ENCODE assay signal across 10 cellular contexts in genomic region chr13:79386125-79386822, GRCh38. TPM values are rescaled to one million over a fixed set of nuclear protein-coding genes. Genes with fewer than 3 reads are reported as not detected.
DNase-seq lines count a peak whose midpoint lies in the region; ATAC-seq and TF ChIP-seq lines count a peak whose summit lies in the region.
"Had no signal": no experiment of that assay in that cellular context is flagged by ENCODE, and none has a peak within 500 bp of the region (broad histone marks: within the 10 kb centered on the region; RNA-seq: fewer than 3 reads in every experiment).

No MANE protein-coding gene starts in this region.

- no peak for TF ChIP-seq POLR2A in vagina (IDR thresholded peaks at IDR 0.05)

- H3K36me3 ChIP-seq in SU-DHL-6 (ENCODE audit: low read length) = peaks cover 12% of the 10 kb centered on the region; the same call in 1 of the 2 replicates
- H3K36me3 ChIP-seq in H7 (replicated peaks; ENCODE audit: control insufficient read depth, insufficient read depth, low read length) = no peaks in the 10 kb centered on the region
- no peaks in the 10 kb centered on the region for H3K36me3 ChIP-seq in vagina

- H3K9me3 ChIP-seq in SU-DHL-6 (ENCODE audit: insufficient read depth, low read length) = no peaks in the 10 kb centered on the region
- H3K9me3 ChIP-seq in vagina = no peaks in the 10 kb centered on the region

- no peaks in the 10 kb centered on the region for H3K9me2 ChIP-seq in SU-DHL-6 (replicated peaks; ENCODE audit: insufficient read depth, low read length)

- peak overlapping the region; percentile 23 for H3K4me2 ChIP-seq in SU-DHL-6 (ENCODE audit: low read depth, low read length, poor library complexity, severe bottlenecking)
- H3K4me2 ChIP-seq: neural progenitor cell had no signal

- ATAC-seq in HG02884 (IDR thresholded peaks at IDR 0.05; ENCODE audit: unreplicated experiment) = peak; percentile 7

- no peak overlapping the region for H3K9ac ChIP-seq in SU-DHL-6 (ENCODE audit: low read length)
- H3K9ac ChIP-seq: BLaER1 treated with 17β-estradiol and CSF1 and Interleukin-3, amounts not matched to agents 10 nM and 100 nM; neural progenitor cell had no signal

- H3K9me3 Mint-ChIP-seq in stimulated activated naive CD8-positive, alpha-beta T cell treated with anti-CD3 and anti-CD28 coated beads, Interleukin-15, Interleukin-2, amounts not matched to agents 100 ng/mL and 50 ng/mL, for 24 hours = no peaks in the 10 kb centered on the region

- peak overlapping the region; percentile 81 for H3K27ac Mint-ChIP-seq in stimulated activated naive CD8-positive, alpha-beta T cell treated with anti-CD3 and anti-CD28 coated beads, Interleukin-15, Interleukin-2, amounts not matched to agents 100 ng/mL and 50 ng/mL, for 24 hours
- H3K27ac Mint-ChIP-seq: neural progenitor cell had no signal

- no peaks in the 10 kb centered on the region for H3K4me1 ChIP-seq in vagina
- H3K4me1 ChIP-seq: neural progenitor cell had no signal

- H2AFZ ChIP-seq in SU-DHL-6 (ENCODE audit: low read depth, low read length, severe bottlenecking) = no peak overlapping the region
- H2AFZ ChIP-seq: neural progenitor cell had no signal

- no peak overlapping the region for H3K4me3 ChIP-seq in SU-DHL-6 (ENCODE audit: insufficient read depth, low read length, poor library complexity, severe bottlenecking)
- no peak overlapping the region for H3K4me3 ChIP-seq in H7 (ENCODE audit: insufficient read depth, low read depth, low read length)
- H3K4me3 ChIP-seq in vagina = no peak overlapping the region
- H3K4me3 ChIP-seq: BLaER1 treated with 17β-estradiol and CSF1 and Interleukin-3, amounts not matched to agents 10 nM and 100 nM; neural progenitor cell had no signal

- H3K27me3 ChIP-seq in SU-DHL-6 (ENCODE audit: low read length) (no peaks in the 10 kb centered on the region), H7 (ENCODE audit: control insufficient read depth, insufficient read depth, low read length) (no peaks in the 10 kb centered on the region), vagina (no peaks in the 10 kb centered on the region)
- H3K27me3 ChIP-seq: BLaER1 treated with 17β-estradiol and CSF1 and Interleukin-3, amounts not matched to agents 10 nM and 100 nM; neural progenitor cell had no signal

- intact Hi-C loops in vagina (cut with DNase I) = no loop called here

- peaks cover 18% of the 10 kb centered on the region; the same call in 1 of the 2 replicates for H3F3A ChIP-seq in SU-DHL-6 (ENCODE audit: insufficient read depth)

- DNase-seq in stimulated activated CD4-positive, alpha-beta T cell treated with anti-CD3 and anti-CD28 coated beads, Interleukin-15, amount 100 ng/mL, for 24 hours = peak; percentile 44
- no peak for DNase-seq in stimulated activated CD4-positive, alpha-beta T cell treated with anti-CD3 and anti-CD28 coated beads, Interleukin-1b, Interleukin-23, amount 100 ng/mL, for 48 hours
- DNase-seq in substantia nigra (lab: John Stamatoyannopoulos, UW) (no peak), H7 (no peak), vagina (ENCODE audit: extremely low spot score in 2 of 2) (no peak)

- no peaks in the 10 kb centered on the region for H3K27me3 Mint-ChIP-seq in stimulated activated naive CD8-positive, alpha-beta T cell treated with anti-CD3 and anti-CD28 coated beads, Interleukin-15, Interleukin-2, amounts not matched to agents 100 ng/mL and 50 ng/mL, for 24 hours

- H3K79me2 ChIP-seq in SU-DHL-6 (ENCODE audit: insufficient read depth, low read length) = peaks cover 100% of the 10 kb centered on the region

- peak overlapping the region; percentile 60 for H3K4me3 Mint-ChIP-seq in stimulated activated naive CD8-positive, alpha-beta T cell treated with anti-CD3 and anti-CD28 coated beads, Interleukin-15, Interleukin-2, amounts not matched to agents 100 ng/mL and 50 ng/mL, for 24 hours
- H3K4me3 Mint-ChIP-seq: neural progenitor cell had no signal

- TF ChIP-seq CTCF in SU-DHL-6 (IDR thresholded peaks at IDR 0.05; ENCODE audit: insufficient read depth, low read length, poor library complexity, severe bottlenecking) (no peak), vagina (IDR thresholded peaks at IDR 0.05) (no peak)

- peaks cover 23% of the 10 kb centered on the region for H3K36me3 Mint-ChIP-seq in stimulated activated naive CD8-positive, alpha-beta T cell treated with anti-CD3 and anti-CD28 coated beads, Interleukin-15, Interleukin-2, amounts not matched to agents 100 ng/mL and 50 ng/mL, for 24 hours (ENCODE audit: low read depth)

- H3K4me1 Mint-ChIP-seq in stimulated activated naive CD8-positive, alpha-beta T cell treated with anti-CD3 and anti-CD28 coated beads, Interleukin-15, Interleukin-2, amounts not matched to agents 100 ng/mL and 50 ng/mL, for 24 hours (ENCODE audit: low read depth) = peaks cover 90% of the 10 kb centered on the region
- H3K4me1 Mint-ChIP-seq: neural progenitor cell had no signal

- peak overlapping the region; percentile 34 for H3K27ac ChIP-seq in SU-DHL-6 (ENCODE audit: low read depth, low read length)
- H3K27ac ChIP-seq in substantia nigra (ENCODE audit: low read depth, low read length, poor library complexity, severe bottlenecking) = no peak overlapping the region
- no peak overlapping the region for H3K27ac ChIP-seq in vagina
- H3K27ac ChIP-seq: BLaER1 treated with 17β-estradiol and CSF1 and Interleukin-3, amounts not matched to agents 10 nM and 100 nM; neural progenitor cell had no signal

- H4K20me1 ChIP-seq in SU-DHL-6 (ENCODE audit: low read depth, low read length) = peaks cover 67% of the 10 kb centered on the region

RNA-seq across cellular contexts. Expression of gene RBM26, which starts 19.8 kb away (rescaled TPM):
- total RNA-seq in H7 (2014; rRNA removed; shearing (Covaris generic)) = 37.9 and 50.0 TPM in 2 replicates
- total RNA-seq in vagina = 29.0 TPM
